ENCODE assay signal across 13 cellular contexts in the genomic region with DNA sequence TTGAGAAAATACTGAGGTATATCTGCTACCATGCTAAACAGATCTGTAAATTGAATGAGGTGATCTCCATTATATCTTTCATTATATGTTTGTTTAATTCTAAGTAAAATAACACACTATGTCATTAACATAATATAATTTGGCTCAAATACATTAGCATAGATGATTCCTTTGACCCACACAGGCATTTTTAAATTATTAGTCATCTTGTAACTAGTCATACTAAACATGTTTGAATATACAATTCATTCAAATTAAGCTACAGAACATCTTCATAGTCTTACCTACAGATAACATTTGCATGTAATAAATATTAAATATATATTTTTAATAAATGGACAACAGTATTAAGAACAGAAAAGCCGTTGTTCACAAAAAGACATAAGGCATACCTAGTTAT.
"Had no signal": no experiment of that assay in that cellular context is flagged by ENCODE, and none has a peak within 500 bp of the region (broad histone marks: within the 10 kb centered on the region; RNA-seq: fewer than 3 reads in every experiment).

No MANE protein-coding gene starts in this region.

- H3K27me3 ChIP-seq: transverse colon, vagina had no signal

- H3K27ac Mint-ChIP-seq: activated naive CD4-positive, alpha-beta T cell treated with anti-CD3 and anti-CD28 coated beads, Interleukin-2, amount 10 ng/mL, durations not matched to agents 7 days and 5 days; activated T-helper 17 cell treated with anti-CD3 and anti-CD28 coated beads, Interleukin-2, amount 50 U/mL, for 72 hours; nephron had no signal

- H3K9me3 Mint-ChIP-seq: activated naive CD4-positive, alpha-beta T cell treated with anti-CD3 and anti-CD28 coated beads, Interleukin-2, amount 10 ng/mL, durations not matched to agents 7 days and 5 days; activated T-helper 17 cell treated with anti-CD3 and anti-CD28 coated beads, Interleukin-2, amount 50 U/mL, for 72 hours had no signal

- H3K36me3 ChIP-seq: transverse colon, vagina had no signal

- H3K36me3 Mint-ChIP-seq: activated naive CD4-positive, alpha-beta T cell treated with anti-CD3 and anti-CD28 coated beads, Interleukin-2, amount 10 ng/mL, durations not matched to agents 7 days and 5 days had no signal

- ATAC-seq: activated CD4-positive, CD25-positive, alpha-beta regulatory T cell treated with anti-CD3 and anti-CD28 coated beads, Interleukin-2, amount 50 U/mL, for 24 hours; activated T-helper 17 cell treated with anti-CD3 and anti-CD28 coated beads, Interleukin-2, amount 50 U/mL, for 72 hours; esophagus mucosa; right cardiac atrium; stimulated activated naive CD8-positive, alpha-beta T cell treated with anti-CD3 and anti-CD28 coated beads, Interleukin-15, Interleukin-2, amounts not matched to agents 100 U/mL and 50 U/mL, for 24 hours had no signal

- H3K4me1 Mint-ChIP-seq: activated naive CD4-positive, alpha-beta T cell treated with anti-CD3 and anti-CD28 coated beads, Interleukin-2, amount 10 ng/mL, durations not matched to agents 7 days and 5 days; activated T-helper 17 cell treated with anti-CD3 and anti-CD28 coated beads, Interleukin-2, amount 50 U/mL, for 72 hours had no signal

- H3K27me3 Mint-ChIP-seq: activated naive CD4-positive, alpha-beta T cell treated with anti-CD3 and anti-CD28 coated beads, Interleukin-2, amount 10 ng/mL, durations not matched to agents 7 days and 5 days; activated T-helper 17 cell treated with anti-CD3 and anti-CD28 coated beads, Interleukin-2, amount 50 U/mL, for 72 hours had no signal

- DNase-seq: activated CD4-positive, alpha-beta T cell treated with anti-CD3 and anti-CD28 coated beads, Interleukin-2, amount 50 U/mL, for 1 hour; activated naive CD4-positive, alpha-beta T cell treated with anti-CD3 and anti-CD28 coated beads, Interleukin-2, amount 10 ng/mL, durations not matched to agents 7 days and 5 days; foreskin melanocyte; nucleus accumbens; right cardiac atrium; stimulated activated naive CD8-positive, alpha-beta T cell treated with anti-CD3 and anti-CD28 coated beads, Interleukin-15, Interleukin-2, amounts not matched to agents 100 U/mL and 50 U/mL, for 24 hours; transverse colon had no signal

- H3K4me3 ChIP-seq: skin epidermis, transverse colon, vagina had no signal

- H3K4me1 ChIP-seq: transverse colon, vagina had no signal

- H3K27ac ChIP-seq: transverse colon, vagina had no signal

- H3K4me3 Mint-ChIP-seq: activated naive CD4-positive, alpha-beta T cell treated with anti-CD3 and anti-CD28 coated beads, Interleukin-2, amount 10 ng/mL, durations not matched to agents 7 days and 5 days; activated T-helper 17 cell treated with anti-CD3 and anti-CD28 coated beads, Interleukin-2, amount 50 U/mL, for 72 hours; nephron had no signal

- H3K9me3 ChIP-seq: transverse colon, vagina had no signal
